Comparison of ENCODE assay signal across 12 cellular contexts in the genomic region with DNA sequence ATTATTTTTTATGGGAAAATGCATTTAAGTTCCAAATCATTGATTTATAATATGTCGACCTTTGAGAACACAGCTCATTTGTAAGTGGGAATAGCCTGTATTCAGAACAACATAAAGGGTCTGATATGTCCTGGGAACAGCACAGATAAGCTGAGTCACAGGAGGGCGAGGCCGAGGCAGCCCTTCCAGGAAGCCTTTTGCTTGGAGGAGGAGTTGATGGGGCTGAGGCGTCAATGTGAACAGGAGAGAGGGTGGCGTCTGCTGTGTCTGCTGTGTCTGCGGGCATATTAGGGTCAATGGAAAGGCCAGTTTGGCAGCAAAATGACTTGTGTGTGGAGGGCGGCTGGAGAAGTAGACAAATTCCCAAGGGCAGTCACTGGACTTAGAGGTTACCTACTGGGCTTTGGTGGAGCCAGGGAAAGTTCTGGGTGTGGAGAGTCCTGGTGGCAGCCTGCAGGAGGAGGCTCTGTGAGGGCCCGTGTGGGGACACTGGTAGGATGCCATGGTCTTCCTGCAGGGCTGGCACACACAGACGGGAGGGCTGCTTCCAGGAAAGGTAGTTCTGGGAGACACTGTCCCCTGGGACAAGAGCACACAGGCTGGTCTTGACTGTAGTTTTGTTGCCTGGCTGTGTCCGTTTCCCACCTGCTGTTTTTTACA.
DNase-seq lines count a peak whose midpoint lies in the region; ATAC-seq and TF ChIP-seq lines count a peak whose summit lies in the region.
"Had no signal": no experiment of that assay in that cellular context is flagged by ENCODE, and none has a peak within 500 bp of the region (broad histone marks: within the 10 kb centered on the region; RNA-seq: fewer than 3 reads in every experiment).

No MANE protein-coding gene starts in this region.

- H3K36me3 ChIP-seq in RWPE2 (ENCODE audit: low read depth) = no peaks in the 10 kb centered on the region

- no peaks in the 10 kb centered on the region for H3K27me3 ChIP-seq in RWPE2 (ENCODE audit: insufficient read depth, poor library complexity, severe bottlenecking)

- no peak for TF ChIP-seq CTCF in RWPE2 (IDR thresholded peaks at IDR 0.05; ENCODE audit: poor library complexity, severe bottlenecking)
- no peak for TF ChIP-seq CTCF in fibroblast of pulmonary artery (IDR thresholded peaks at IDR 0.05; ENCODE audit: low read length, missing control alignments)

- DNase-seq in Daoy (ENCODE audit: low read depth) = peak; percentile 80
- DNase-seq in RWPE2 (ENCODE audit: low spot score) = no peak
- peak; percentile 82 for DNase-seq in fibroblast of pulmonary artery (ENCODE audit: low read depth)
- DNase-seq in renal cortical epithelial cell (ENCODE audit: low read depth) = peak; percentile 38
- no peak for DNase-seq in AML-193 (lab: John Stamatoyannopoulos, UW)
- DNase-seq in COLO668 (lab: John Stamatoyannopoulos, UW; ENCODE audit: unreplicated experiment) = no peak
- DNase-seq: activated T-cell treated with anti-CD3 and anti-CD28 coated beads, Interleukin-2, amount 50 U/mL, for 4 hours; CD8-positive, alpha-beta memory T cell; nucleus accumbens had no signal

- H3K9me3 ChIP-seq in RWPE2 (ENCODE audit: severe bottlenecking) = no peaks in the 10 kb centered on the region

- H3K4me3 ChIP-seq in RWPE2 (ENCODE audit: severe bottlenecking) (no peak overlapping the region), fibroblast of pulmonary artery (replicated peaks; ENCODE audit: low read depth, low read length) (no peak overlapping the region)
- H3K4me3 ChIP-seq: coronary artery had no signal

- H3K4me1 ChIP-seq in RWPE2 (ENCODE audit: insufficient read depth, poor library complexity, severe bottlenecking) = peaks cover 5% of the 10 kb centered on the region

- H3K27ac ChIP-seq in RWPE2 (ENCODE audit: poor library complexity, severe bottlenecking) = no peak overlapping the region

- peak; percentile 54 for ATAC-seq in RWPE2 (ENCODE audit: low read depth)
- ATAC-seq in GM18505 (IDR thresholded peaks at IDR 0.05; ENCODE audit: unreplicated experiment) = no peak
- no peak for ATAC-seq in GM19455 (IDR thresholded peaks at IDR 0.05; ENCODE audit: unreplicated experiment)
- ATAC-seq: activated T-cell treated with anti-CD3 and anti-CD28 coated beads, Interleukin-2, amount 50 U/mL, for 4 hours had no signal

- no peak for TF ChIP-seq POLR2A in GM18505 (IDR thresholded peaks at IDR 0.05; ENCODE audit: borderline replicate concordance, extremely low read depth, insufficient read depth, insufficient read length)

Comparison
In these comparisons a context has a peak if more than half of its experiments do, and no peak if none do; other contexts are left out.
1. DNase-seq: peak in Daoy (single experiment), fibroblast of pulmonary artery (single experiment) and renal cortical epithelial cell (single experiment); none in RWPE2 (single experiment), AML-193 (0 of 2) and COLO668 (single experiment).